ENCODE assay signal across 2 cellular contexts in genomic region chr2:64135421-64135820, GRCh38.
TF ChIP-seq lines count a peak whose summit lies in the region.

No MANE protein-coding gene starts in this region.

TF ChIP-seq in SK-N-SH, 30 proteins besides CTCF, POLR2A, EP300 and RAD21:
- TF ChIP-seq FOXJ3 (CRISPR knock-in tag; IDR thresholded peaks at IDR 0.05) (no peak), NRF1 (IDR thresholded peaks at IDR 0.05; ENCODE audit: low read depth, low read length) (no peak), MAX (IDR thresholded peaks at IDR 0.05; ENCODE audit: low read depth) (no peak), RXRA (IDR thresholded peaks at IDR 0.05; ENCODE audit: borderline replicate concordance, low read depth) (no peak), NFIC (IDR thresholded peaks at IDR 0.05; ENCODE audit: borderline replicate concordance) (no peak), USF1 (IDR thresholded peaks at IDR 0.05; ENCODE audit: borderline replicate concordance, low read depth) (no peak), PBX3 (IDR thresholded peaks at IDR 0.05) (no peak), TAF1 (IDR thresholded peaks at IDR 0.05; ENCODE audit: borderline replicate concordance, low read depth, low read length) (no peak), CHD2 (IDR thresholded peaks at IDR 0.05; ENCODE audit: low read length, partially characterized antibody) (no peak)
- TF ChIP-seq, protein P1, sequence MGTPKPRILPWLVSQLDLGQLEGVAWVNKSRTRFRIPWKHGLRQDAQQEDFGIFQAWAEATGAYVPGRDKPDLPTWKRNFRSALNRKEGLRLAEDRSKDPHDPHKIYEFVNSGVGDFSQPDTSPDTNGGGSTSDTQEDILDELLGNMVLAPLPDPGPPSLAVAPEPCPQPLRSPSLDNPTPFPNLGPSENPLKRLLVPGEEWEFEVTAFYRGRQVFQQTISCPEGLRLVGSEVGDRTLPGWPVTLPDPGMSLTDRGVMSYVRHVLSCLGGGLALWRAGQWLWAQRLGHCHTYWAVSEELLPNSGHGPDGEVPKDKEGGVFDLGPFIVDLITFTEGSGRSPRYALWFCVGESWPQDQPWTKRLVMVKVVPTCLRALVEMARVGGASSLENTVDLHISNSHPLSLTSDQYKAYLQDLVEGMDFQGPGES (IDR thresholded peaks at IDR 0.05; ENCODE audit: low read depth, low read length): no peak
- TF ChIP-seq, protein P2, sequence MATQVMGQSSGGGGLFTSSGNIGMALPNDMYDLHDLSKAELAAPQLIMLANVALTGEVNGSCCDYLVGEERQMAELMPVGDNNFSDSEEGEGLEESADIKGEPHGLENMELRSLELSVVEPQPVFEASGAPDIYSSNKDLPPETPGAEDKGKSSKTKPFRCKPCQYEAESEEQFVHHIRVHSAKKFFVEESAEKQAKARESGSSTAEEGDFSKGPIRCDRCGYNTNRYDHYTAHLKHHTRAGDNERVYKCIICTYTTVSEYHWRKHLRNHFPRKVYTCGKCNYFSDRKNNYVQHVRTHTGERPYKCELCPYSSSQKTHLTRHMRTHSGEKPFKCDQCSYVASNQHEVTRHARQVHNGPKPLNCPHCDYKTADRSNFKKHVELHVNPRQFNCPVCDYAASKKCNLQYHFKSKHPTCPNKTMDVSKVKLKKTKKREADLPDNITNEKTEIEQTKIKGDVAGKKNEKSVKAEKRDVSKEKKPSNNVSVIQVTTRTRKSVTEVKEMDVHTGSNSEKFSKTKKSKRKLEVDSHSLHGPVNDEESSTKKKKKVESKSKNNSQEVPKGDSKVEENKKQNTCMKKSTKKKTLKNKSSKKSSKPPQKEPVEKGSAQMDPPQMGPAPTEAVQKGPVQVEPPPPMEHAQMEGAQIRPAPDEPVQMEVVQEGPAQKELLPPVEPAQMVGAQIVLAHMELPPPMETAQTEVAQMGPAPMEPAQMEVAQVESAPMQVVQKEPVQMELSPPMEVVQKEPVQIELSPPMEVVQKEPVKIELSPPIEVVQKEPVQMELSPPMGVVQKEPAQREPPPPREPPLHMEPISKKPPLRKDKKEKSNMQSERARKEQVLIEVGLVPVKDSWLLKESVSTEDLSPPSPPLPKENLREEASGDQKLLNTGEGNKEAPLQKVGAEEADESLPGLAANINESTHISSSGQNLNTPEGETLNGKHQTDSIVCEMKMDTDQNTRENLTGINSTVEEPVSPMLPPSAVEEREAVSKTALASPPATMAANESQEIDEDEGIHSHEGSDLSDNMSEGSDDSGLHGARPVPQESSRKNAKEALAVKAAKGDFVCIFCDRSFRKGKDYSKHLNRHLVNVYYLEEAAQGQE (IDR thresholded peaks at IDR 0.05; ENCODE audit: low read depth, low read length): no peak

TF ChIP-seq in GM12878, 131 proteins besides CTCF, POLR2A, EP300 and RAD21:
- TF ChIP-seq, protein P2 (IDR thresholded peaks at IDR 0.05; ENCODE audit: low read depth, low read length): no peak
- no peak for TF ChIP-seq EED (IDR thresholded peaks at IDR 0.05; ENCODE audit: low read depth)
- TF ChIP-seq PML (IDR thresholded peaks at IDR 0.05; ENCODE audit: low read length): no peak
- TF ChIP-seq NFXL1 (IDR thresholded peaks at IDR 0.05; ENCODE audit: borderline replicate concordance): no peak
- no peak for TF ChIP-seq RELA (IDR thresholded peaks at IDR 0.05; ENCODE audit: borderline replicate concordance, partially characterized antibody)
- no peak for TF ChIP-seq MYB (IDR thresholded peaks at IDR 0.05; ENCODE audit: borderline replicate concordance, low read depth, low read length)
- TF ChIP-seq HSF1 (IDR thresholded peaks at IDR 0.05; ENCODE audit: low read depth, low read length): no peak
- no peak for TF ChIP-seq IRF4 (IDR thresholded peaks at IDR 0.05; ENCODE audit: low read depth, low read length)
- no peak for TF ChIP-seq GATAD2B (conservative IDR thresholded peaks at IDR 0.05; ENCODE audit: low read depth)
- no peak for TF ChIP-seq NR2F1 (conservative IDR thresholded peaks at IDR 0.05)
- no peak for TF ChIP-seq ZBTB33 (IDR thresholded peaks at IDR 0.05)
- TF ChIP-seq KAT2A (conservative IDR thresholded peaks at IDR 0.05; ENCODE audit: control insufficient read depth, low read depth, low read length): no peak
